9 cellular contexts compared by ENCODE assay signal in the genomic region with DNA sequence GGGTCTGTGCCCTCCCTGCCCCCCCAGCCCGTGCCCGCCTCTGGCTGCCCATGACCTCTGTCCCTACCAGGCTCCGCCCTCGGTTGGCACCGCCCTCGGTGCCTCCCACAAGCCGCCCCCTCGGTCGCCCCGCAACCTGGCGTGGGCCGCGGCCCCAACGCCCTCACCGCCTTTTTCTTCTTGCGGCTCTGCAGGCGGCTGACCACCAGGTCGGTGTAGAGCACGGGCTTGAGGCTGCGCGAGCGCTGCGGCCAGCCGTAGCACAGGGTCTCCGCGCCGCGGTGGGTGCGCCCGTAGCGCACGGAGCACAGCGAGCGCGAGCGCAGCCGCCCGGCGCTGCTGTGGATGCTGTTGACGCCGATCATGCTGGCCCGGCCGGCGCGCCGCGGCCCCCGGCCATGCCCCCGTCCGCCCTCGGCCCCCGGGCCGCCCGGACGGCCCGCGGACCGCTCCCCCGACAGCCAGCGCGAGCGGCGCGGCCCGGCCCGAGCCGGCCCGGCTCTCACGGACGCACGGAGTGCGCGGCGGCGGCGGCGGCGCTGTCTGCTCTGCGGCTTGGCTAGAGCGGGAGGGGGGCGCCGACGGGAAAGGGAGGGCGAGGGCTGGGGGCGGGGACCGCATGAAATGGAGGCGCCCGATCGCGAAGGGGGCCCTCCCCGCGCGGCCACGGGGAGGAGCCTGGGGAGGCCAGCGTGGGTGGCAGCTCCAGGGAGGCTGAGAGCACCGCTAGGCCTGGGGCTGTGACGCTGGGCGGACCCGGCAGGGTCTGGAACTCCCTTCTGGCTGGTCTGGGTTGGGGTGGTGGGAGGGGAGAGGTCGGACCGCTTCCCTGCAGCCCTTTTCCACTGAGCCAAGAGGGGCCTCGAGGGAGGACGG. TPM values are rescaled to one million over a fixed set of nuclear protein-coding genes. Genes with fewer than 3 reads are reported as not detected.
A peak's percentile ranks its signal among the peaks of the same experiment; 100 is the strongest.
DNase-seq lines count a peak whose midpoint lies in the region; ATAC-seq lines count a peak whose summit lies in the region.
"Had no signal": no experiment of that assay in that cellular context is flagged by ENCODE, and none has a peak within 500 bp of the region (broad histone marks: within the 10 kb centered on the region; RNA-seq: fewer than 3 reads in every experiment).

No MANE protein-coding gene starts in this region.

- H3K4me1 Mint-ChIP-seq in activated CD4-positive, alpha-beta memory T cell treated with anti-CD3 and anti-CD28 coated beads, Interleukin-2, amount 10 ng/mL, durations not matched to agents 7 days and 5 days = peaks cover 29% of the 10 kb centered on the region

- H3K4me1 ChIP-seq in mucosa of stomach (ENCODE audit: control insufficient read depth, insufficient read depth, low read length) = peaks cover 16% of the 10 kb centered on the region

- peaks cover 40% of the 10 kb centered on the region for H3K27me3 Mint-ChIP-seq in activated CD4-positive, alpha-beta memory T cell treated with anti-CD3 and anti-CD28 coated beads, Interleukin-2, amount 10 ng/mL, durations not matched to agents 7 days and 5 days

- POLR2A ChIA-PET in activated CD4-positive, alpha-beta memory T cell treated with anti-CD3 and anti-CD28 coated beads, Interleukin-2, amount 10 ng/mL, durations not matched to agents 7 days and 5 days (lab: Charles Lee) = interaction anchor here (1.0 to 2.4 kb wide), 6 partner anchors 10 to 41 kb away, joined by 3 to 18 read pairs (median 7); partner anchors contain the start of genes FBXL15 and NFKB2

- no peaks in the 10 kb centered on the region for H3K9me3 Mint-ChIP-seq in activated CD4-positive, alpha-beta memory T cell treated with anti-CD3 and anti-CD28 coated beads, Interleukin-2, amount 10 ng/mL, durations not matched to agents 7 days and 5 days

- DNase-seq in NCI-H1417 (lab: John Stamatoyannopoulos, UW) (peak in 2 of 3 experiments; percentile 25 to 31), NCI-H1417 treated with DMSO at 0.1 percent for 48 hours (lab: John Stamatoyannopoulos, UW) (no peak), LoVo (ENCODE audit: low spot score) (no peak)
- peak; percentile 49 for DNase-seq in activated CD4-positive, alpha-beta memory T cell treated with anti-CD3 and anti-CD28 coated beads, Interleukin-2, amount 10 ng/mL, durations not matched to agents 7 days and 5 days
- DNase-seq in effector CD4-positive, alpha-beta T cell = peak; percentile 60
- peak; percentile 86 for DNase-seq in stimulated activated CD8-positive, alpha-beta memory T cell treated with anti-CD3 and anti-CD28 coated beads, Interleukin-4, amount 100 ng/mL, for 48 hours

- peak overlapping the region; percentile 28 for H3K9ac ChIP-seq in mucosa of stomach (ENCODE audit: low read length)
- H3K9ac ChIP-seq: BLaER1 treated with 17β-estradiol and CSF1 and Interleukin-3, amounts not matched to agents 10 nM and 100 nM had no signal

- CTCF ChIA-PET in activated CD4-positive, alpha-beta memory T cell treated with anti-CD3 and anti-CD28 coated beads, Interleukin-2, amount 10 ng/mL, durations not matched to agents 7 days and 5 days (lab: Charles Lee) = interaction anchor here (1.0 to 1.6 kb wide), 5 partner anchors 9 to 239 kb away, joined by 3 to 9 read pairs (median 6); no protein-coding TSS in a partner anchor

- peaks cover 59% of the 10 kb centered on the region for H3K27me3 ChIP-seq in mucosa of stomach (ENCODE audit: control insufficient read depth, insufficient read depth, low read length)

- no peaks in the 10 kb centered on the region for H3K9me3 ChIP-seq in mucosa of stomach (ENCODE audit: control insufficient read depth, low read length)
- H3K9me3 ChIP-seq: BLaER1 treated with 17β-estradiol and CSF1 and Interleukin-3, amounts not matched to agents 10 nM and 100 nM had no signal

- ATAC-seq in HG03439 (IDR thresholded peaks at IDR 0.05; ENCODE audit: unreplicated experiment) = no peak

- H3K27ac Mint-ChIP-seq in activated CD4-positive, alpha-beta memory T cell treated with anti-CD3 and anti-CD28 coated beads, Interleukin-2, amount 10 ng/mL, durations not matched to agents 7 days and 5 days = no peak overlapping the region

- peaks cover 5% of the 10 kb centered on the region for H3K36me3 Mint-ChIP-seq in activated CD4-positive, alpha-beta memory T cell treated with anti-CD3 and anti-CD28 coated beads, Interleukin-2, amount 10 ng/mL, durations not matched to agents 7 days and 5 days (ENCODE audit: low read depth)

- H3K4me3 ChIP-seq in mucosa of stomach (ENCODE audit: low read length) = no peak overlapping the region
- H3K4me3 ChIP-seq: BLaER1 treated with 17β-estradiol and CSF1 and Interleukin-3, amounts not matched to agents 10 nM and 100 nM had no signal

- H3K36me3 ChIP-seq in mucosa of stomach (ENCODE audit: control insufficient read depth, insufficient read depth, low read length) = no peaks in the 10 kb centered on the region
- H3K36me3 ChIP-seq: BLaER1 treated with 17β-estradiol and CSF1 and Interleukin-3, amounts not matched to agents 10 nM and 100 nM had no signal

- peak overlapping the region; percentile 58 for H3K4me3 Mint-ChIP-seq in activated CD4-positive, alpha-beta memory T cell treated with anti-CD3 and anti-CD28 coated beads, Interleukin-2, amount 10 ng/mL, durations not matched to agents 7 days and 5 days

RNA-seq across cellular contexts. Expression of gene PSD, which starts 9.6 kb away (rescaled TPM):
- 1 to 10 TPM; 1.4 TPM for total RNA-seq in activated CD4-positive, alpha-beta memory T cell treated with anti-CD3 and anti-CD28 coated beads, Interleukin-2, amount 10 ng/mL, durations not matched to agents 7 days and 5 days

RNA-seq across cellular contexts. Expression of gene FBXL15, which starts 11.7 kb away (rescaled TPM):
- 10 to 100 TPM; 13.5 to 14.3 TPM for total RNA-seq in activated CD4-positive, alpha-beta memory T cell treated with anti-CD3 and anti-CD28 coated beads, Interleukin-2, amount 10 ng/mL, durations not matched to agents 7 days and 5 days

RNA-seq across cellular contexts. Expression of gene NFKB2, which starts 13.5 kb away (rescaled TPM):
- total RNA-seq in activated CD4-positive, alpha-beta memory T cell treated with anti-CD3 and anti-CD28 coated beads, Interleukin-2, amount 10 ng/mL, durations not matched to agents 7 days and 5 days = 100 to 1,000 TPM; 121 to 122 TPM

RNA-seq across cellular contexts. Expression of gene CUEDC2, which starts 23.4 kb away (rescaled TPM):
- 10 to 100 TPM; 60.9 to 64.5 TPM for total RNA-seq in activated CD4-positive, alpha-beta memory T cell treated with anti-CD3 and anti-CD28 coated beads, Interleukin-2, amount 10 ng/mL, durations not matched to agents 7 days and 5 days

RNA-seq across cellular contexts. Expression of gene C10orf95, which starts 42.4 kb away (rescaled TPM):
- total RNA-seq in activated CD4-positive, alpha-beta memory T cell treated with anti-CD3 and anti-CD28 coated beads, Interleukin-2, amount 10 ng/mL, durations not matched to agents 7 days and 5 days = under 1 TPM in 1 of 2 experiments, not detected in 1; 0.33 TPM

Comparison
In these comparisons a context has a peak if more than half of its experiments do, and no peak if none do; other contexts are left out.
1. DNase-seq: peak in NCI-H1417 (2 of 3), activated CD4-positive, alpha-beta memory T cell treated with anti-CD3 and anti-CD28 coated beads, Interleukin-2, amount 10 ng/mL, durations not matched to agents 7 days and 5 days (single experiment), effector CD4-positive, alpha-beta T cell (single experiment) and stimulated activated CD8-positive, alpha-beta memory T cell treated with anti-CD3 and anti-CD28 coated beads, Interleukin-4, amount 100 ng/mL, for 48 hours (single experiment); none in NCI-H1417 treated with DMSO at 0.1 percent for 48 hours (single experiment) and LoVo (single experiment).